ENCODE assay signal across 13 cellular contexts in the genomic region with DNA sequence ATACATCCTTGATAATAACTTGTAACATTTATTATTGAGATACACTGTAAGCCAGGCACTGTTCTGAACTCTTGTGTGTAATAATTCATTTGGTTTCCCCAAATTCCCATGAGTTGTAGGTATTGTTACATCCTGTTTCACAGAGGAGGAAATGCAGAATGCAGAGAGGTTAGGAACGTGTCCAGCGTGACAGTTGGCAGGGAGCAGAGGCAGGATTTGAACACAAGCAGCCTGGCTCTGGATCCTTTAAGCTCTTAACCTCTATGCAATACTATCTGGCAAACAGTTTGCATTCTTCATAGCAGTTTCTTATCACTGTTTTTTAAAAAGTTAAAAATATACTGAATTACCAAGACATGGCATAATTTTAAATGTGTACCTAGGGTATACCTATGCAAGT. TPM values are rescaled to one million over a fixed set of nuclear protein-coding genes. Genes with fewer than 3 reads are reported as not detected.
DNase-seq lines count a peak whose midpoint lies in the region; ATAC-seq and TF ChIP-seq lines count a peak whose summit lies in the region.
"Had no signal": no experiment of that assay in that cellular context is flagged by ENCODE, and none has a peak within 500 bp of the region (broad histone marks: within the 10 kb centered on the region; RNA-seq: fewer than 3 reads in every experiment).

No MANE protein-coding gene starts in this region.

- peaks cover 14% of the 10 kb centered on the region for H3K79me1 ChIP-seq in mesendoderm (ENCODE audit: low read length)

- H4K8ac ChIP-seq in mesendoderm (ENCODE audit: low read depth, low read length): no peak overlapping the region

- intact Hi-C loops in CD4-positive, alpha-beta T cell (cut with DNase I, micrococcal nuclease): no loop called here

- H3K4me2 ChIP-seq in fibroblast of lung (ENCODE audit: extremely low read depth, insufficient read depth, low read length) (peak overlapping the region; percentile 64), osteoblast (ENCODE audit: insufficient read depth, low read length) (peak overlapping the region; percentile 65), mesendoderm (ENCODE audit: low read length) (no peak overlapping the region)

- H3K27ac Mint-ChIP-seq in CD4-positive, alpha-beta T cell: peak overlapping the region; percentile 48
- H3K27ac Mint-ChIP-seq in T-helper 17 cell: peak overlapping the region; percentile 93

- CTCF ChIA-PET in CD4-positive, alpha-beta T cell (lab: Charles Lee): interaction anchor here (4.2 kb wide), 1 partner anchor 30 kb away, joined by 34 read pairs; a partner anchor contains a TSS

- H2AK5ac ChIP-seq in mesendoderm (ENCODE audit: low read length): no peak overlapping the region

- peaks cover 63% of the 10 kb centered on the region for H3K4me1 Mint-ChIP-seq in CD4-positive, alpha-beta T cell (ENCODE audit: low read depth)
- H3K4me1 Mint-ChIP-seq in T-helper 17 cell: peaks cover 42% of the 10 kb centered on the region

- no peak overlapping the region for H3K18ac ChIP-seq in mesendoderm (ENCODE audit: low read length)

- H3K4me3 Mint-ChIP-seq in CD4-positive, alpha-beta T cell: no peak overlapping the region
- no peak overlapping the region for H3K4me3 Mint-ChIP-seq in T-helper 17 cell

- H3K56ac ChIP-seq in mesendoderm (ENCODE audit: low read length): no peak overlapping the region

- H3K36me3 ChIP-seq in fibroblast of lung (ENCODE audit: control insufficient read depth, insufficient read depth, low read length) (no peaks in the 10 kb centered on the region), osteoblast (ENCODE audit: insufficient read depth, low read length) (no peaks in the 10 kb centered on the region), mesendoderm (ENCODE audit: control insufficient read depth, insufficient read depth, low read length) (no peaks in the 10 kb centered on the region)
- H3K36me3 ChIP-seq: cardiac muscle cell had no signal

- H2BK15ac ChIP-seq in mesendoderm (replicated peaks; ENCODE audit: low read depth): no peak overlapping the region

- POLR2A ChIA-PET in CD4-positive, alpha-beta T cell (lab: Charles Lee): interaction anchor here (1.3 kb wide), 1 partner anchor 102 kb away, joined by 5 read pairs; a partner anchor contains a TSS

- H3K36me3 Mint-ChIP-seq in CD4-positive, alpha-beta T cell (ENCODE audit: low read depth): no peaks in the 10 kb centered on the region
- H3K36me3 Mint-ChIP-seq in T-helper 17 cell (ENCODE audit: low read depth): peaks cover 2% of the 10 kb centered on the region

- no peak for DNase-seq in CD4-positive, alpha-beta T cell
- DNase-seq in T-helper 17 cell: no peak
- peak; percentile 27 to 55 for DNase-seq in fibroblast of lung (ENCODE audit: low read depth in 2 of 2)
- DNase-seq in osteoblast (ENCODE audit: insufficient read length, low spot score, missing footprints): no peak
- no peak for DNase-seq in amniotic stem cell (lab: John Stamatoyannopoulos, UW)
- DNase-seq in mesendoderm: no peak
- no peak for DNase-seq in middle frontal gyrus (ENCODE audit: extremely low spot score, low spot score)
- no peak for DNase-seq in HK-2 (ENCODE audit: unreplicated experiment)
- DNase-seq: activated CD8-positive, alpha-beta memory T cell treated with anti-CD3 and anti-CD28 coated beads for 24 hours; Calu3; NCI-H1048; posterior cingulate gyrus had no signal

- peaks cover 16% of the 10 kb centered on the region for H3K79me2 ChIP-seq in fibroblast of lung (ENCODE audit: control insufficient read depth, insufficient read depth, low read length)
- peaks cover 42% of the 10 kb centered on the region for H3K79me2 ChIP-seq in osteoblast (ENCODE audit: insufficient read depth, low read length)
- peaks cover 13% of the 10 kb centered on the region for H3K79me2 ChIP-seq in mesendoderm (ENCODE audit: control insufficient read depth, insufficient read depth, low read length)

- H4K20me1 ChIP-seq in fibroblast of lung (ENCODE audit: control insufficient read depth, extremely low read depth, insufficient read depth, low read length) (no peaks in the 10 kb centered on the region), osteoblast (ENCODE audit: insufficient read depth, low read length) (no peaks in the 10 kb centered on the region)

- H2BK5ac ChIP-seq in mesendoderm (ENCODE audit: low read length): no peak overlapping the region

- no peaks in the 10 kb centered on the region for H3K9me3 Mint-ChIP-seq in CD4-positive, alpha-beta T cell

- H3K9ac ChIP-seq in fibroblast of lung (ENCODE audit: insufficient read depth, low read length) (peak overlapping the region; percentile 39), mesendoderm (ENCODE audit: low read length) (no peak overlapping the region)

- peak overlapping the region; percentile 33 for H3K27ac ChIP-seq in CD4-positive, alpha-beta T cell (ENCODE audit: low read depth, low read length)
- H3K27ac ChIP-seq in fibroblast of lung (ENCODE audit: insufficient read depth, low read length) (peak overlapping the region; percentile 88), osteoblast (ENCODE audit: low read depth, low read length) (peak overlapping the region; percentile 89), mesendoderm (ENCODE audit: low read depth, low read length) (no peak overlapping the region)
- H3K27ac ChIP-seq: cardiac muscle cell had no signal

- H3K27me3 Mint-ChIP-seq in CD4-positive, alpha-beta T cell: no peaks in the 10 kb centered on the region
- H3K27me3 Mint-ChIP-seq in T-helper 17 cell: no peaks in the 10 kb centered on the region

- no peak for TF ChIP-seq CTCF in CD4-positive, alpha-beta T cell (IDR thresholded peaks at IDR 0.05)
- TF ChIP-seq CTCF in fibroblast of lung (conservative IDR thresholded peaks at IDR 0.05 in 1 of 2, IDR thresholded peaks at IDR 0.05 in 1 of 2; ENCODE audit: low read depth in 1 of 2, low read length in 2 of 2) (no peak), osteoblast (IDR thresholded peaks at IDR 0.05; ENCODE audit: extremely low read depth, low read depth, low read length) (no peak)

- H3K27me3 ChIP-seq in CD4-positive, alpha-beta T cell (ENCODE audit: control insufficient read depth, insufficient read depth, low read length): no peaks in the 10 kb centered on the region
- H3K27me3 ChIP-seq in fibroblast of lung (ENCODE audit: control insufficient read depth, insufficient read depth, low read length) (no peaks in the 10 kb centered on the region), osteoblast (ENCODE audit: insufficient read depth, low read length) (no peaks in the 10 kb centered on the region), mesendoderm (ENCODE audit: insufficient read depth, low read length, poor library complexity) (no peaks in the 10 kb centered on the region)
- H3K27me3 ChIP-seq: cardiac muscle cell had no signal

- ATAC-seq in CD4-positive, alpha-beta T cell (ENCODE audit: poor library complexity): peak; percentile 14
- peak; percentile 21 for ATAC-seq in T-helper 17 cell

- H3K9me3 ChIP-seq in CD4-positive, alpha-beta T cell (ENCODE audit: control insufficient read depth, low read length): no peaks in the 10 kb centered on the region
- no peaks in the 10 kb centered on the region for H3K9me3 ChIP-seq in T-helper 17 cell (ENCODE audit: control insufficient read depth, low read length, poor library complexity, severe bottlenecking)
- no peaks in the 10 kb centered on the region for H3K9me3 ChIP-seq in fibroblast of lung (ENCODE audit: control insufficient read depth, insufficient read depth, low read depth, low read length)
- H3K9me3 ChIP-seq in osteoblast (ENCODE audit: low read depth, low read length): no peaks in the 10 kb centered on the region

- WGBS in mesendoderm (ENCODE audit: extremely low coverage, insufficient coverage, low lambda C conversion rate): no CpG with 5 or more reads among the region's 2 CpGs

- H3K4me1 ChIP-seq in fibroblast of lung (ENCODE audit: control insufficient read depth, extremely low read depth, insufficient read depth, low read length) (peaks cover 13% of the 10 kb centered on the region), osteoblast (ENCODE audit: insufficient read depth, low read length) (peaks cover 28% of the 10 kb centered on the region), mesendoderm (ENCODE audit: control insufficient read depth, low read depth, low read length) (no peaks in the 10 kb centered on the region)

- H2AFZ ChIP-seq in fibroblast of lung (ENCODE audit: low read length) (no peak overlapping the region), osteoblast (ENCODE audit: low read length) (no peak overlapping the region)

- H4K5ac ChIP-seq in mesendoderm (ENCODE audit: low read length): no peak overlapping the region

- no peak overlapping the region for H3K23ac ChIP-seq in mesendoderm (ENCODE audit: low read length)

- no peak overlapping the region for H3K4ac ChIP-seq in mesendoderm (ENCODE audit: low read depth, low read length)

- H3K4me3 ChIP-seq in fibroblast of lung (replicated peaks in 1 of 4; ENCODE audit: control extremely low read depth in 1 of 4, insufficient read depth in 1 of 4, low read depth in 3 of 4, low read length in 4 of 4) (peak overlapping the region in 1 of 4 experiments; percentile 11), osteoblast (ENCODE audit: insufficient read depth, low read length) (no peak overlapping the region), mesendoderm (ENCODE audit: low read length) (no peak overlapping the region)
- H3K4me3 ChIP-seq: cardiac muscle cell had no signal

- no peak overlapping the region for H2BK120ac ChIP-seq in mesendoderm (ENCODE audit: low read depth, low read length)

RNA-seq across cellular contexts. Expression of a gene that starts 30.5 kb away (rescaled TPM):
- 10 to 100 TPM; 11.6 to 12.2 TPM for total RNA-seq in CD4-positive, alpha-beta T cell
- total RNA-seq in T-helper 17 cell: 10 to 100 TPM; 11.4 to 11.7 TPM
- 18.5 and 27.2 TPM in 2 replicates for total RNA-seq in fibroblast of lung
- 13.7 and 17.5 TPM in 2 replicates for polyA plus RNA-seq in fibroblast of lung
- 8.4 and 10.8 TPM in 2 replicates for polyA plus RNA-seq in fibroblast of lung (2012)
- 3.2 and 4.1 TPM in 2 replicates for polyA minus RNA-seq in fibroblast of lung (ENCODE audit: low replicate concordance)
- 11.2 and 12.4 TPM in 2 replicates for total RNA-seq in osteoblast
- 6.8 TPM for polyA plus RNA-seq in mesendoderm (2013, experiment 1 of 2)
- 7.0 TPM for polyA plus RNA-seq in mesendoderm (2013, experiment 2 of 2)

Comparison
In these comparisons a context has a peak if more than half of its experiments do, and no peak if none do; other contexts are left out.
1. DNase-seq: peak in fibroblast of lung (2 of 2); none in CD4-positive, alpha-beta T cell (0 of 10), T-helper 17 cell (0 of 3), osteoblast (single experiment), amniotic stem cell (single experiment), mesendoderm (single experiment), middle frontal gyrus (single experiment) and HK-2 (single experiment).